7 cellular contexts compared by ENCODE assay signal in genomic region chr1:144460686-144461085, GRCh38. TPM values are rescaled to one million over a fixed set of nuclear protein-coding genes. Genes with fewer than 3 reads are reported as not detected.
DNase-seq lines count a peak whose midpoint lies in the region; ATAC-seq and TF ChIP-seq lines count a peak whose summit lies in the region.
"Not testable (repeated sequence)": the region's sequence is repeated elsewhere in the genome, so short reads cannot be mapped to it uniquely, and the experiment has no call there.

No MANE protein-coding gene starts in this region.

- not testable (repeated sequence) for H2BK15ac ChIP-seq in mesenchymal stem cell (ENCODE audit: low read depth, poor library complexity, severe bottlenecking)

- H3K79me1 ChIP-seq in mesenchymal stem cell (replicated peaks; ENCODE audit: low read length, poor library complexity, severe bottlenecking), result not testable (repeated sequence)

- not testable (repeated sequence) for H2AFZ ChIP-seq in mesenchymal stem cell (ENCODE audit: low read depth, low read length)

- H2BK120ac ChIP-seq in mesenchymal stem cell (ENCODE audit: low read depth, low read length), result not testable (repeated sequence)

- H3K27me3 ChIP-seq in ascending aorta; mesenchymal stem cell (ENCODE audit: control insufficient read depth in 1 of 2, insufficient read depth in 1 of 2, low read length in 2 of 2): not testable (repeated sequence)

- not testable (repeated sequence) for H3K36me3 ChIP-seq in ascending aorta; mesenchymal stem cell (ENCODE audit: control insufficient read depth in 1 of 2, insufficient read depth in 2 of 2, low read depth in 1 of 2, low read length in 2 of 2)

- ATAC-seq in GM19351 (IDR thresholded peaks at IDR 0.05; ENCODE audit: unreplicated experiment) (peak; percentile 52), HG03565 (IDR thresholded peaks at IDR 0.05; ENCODE audit: unreplicated experiment) (peak; percentile 44)

- TF ChIP-seq CTCF in WI38 (IDR thresholded peaks at IDR 0.05; ENCODE audit: low read depth, low read length); ascending aorta (IDR thresholded peaks at IDR 0.05); fibroblast of mammary gland (conservative IDR thresholded peaks at IDR 0.05; ENCODE audit: control insufficient read depth, insufficient read depth, low read depth, low read length): not testable (repeated sequence)

- H3K18ac ChIP-seq in mesenchymal stem cell (ENCODE audit: low read depth in 1 of 2, low read length in 2 of 2), result not testable (repeated sequence)

- H3K4ac ChIP-seq in mesenchymal stem cell (ENCODE audit: low read depth in 1 of 2, low read length in 2 of 2), result not testable (repeated sequence)

- not testable (repeated sequence) for H2BK5ac ChIP-seq in mesenchymal stem cell (ENCODE audit: low read depth, low read length, poor library complexity, severe bottlenecking)

- not testable (repeated sequence) for H3K4me1 ChIP-seq in ascending aorta; mesenchymal stem cell (ENCODE audit: control insufficient read depth, insufficient read depth, low read depth, low read length)

- whole genome bisulfite sequencing in mesenchymal stem cell, result no CpG with 5 or more reads among the region's 15 CpGs

- H3K4me3 ChIP-seq in WI38 (ENCODE audit: low read depth, low read length), result peak overlapping the region; percentile 63
- H3K4me3 ChIP-seq in ascending aorta, result peak overlapping the region; percentile 68 to 88
- peak overlapping the region; percentile 57 for H3K4me3 ChIP-seq in fibroblast of mammary gland (ENCODE audit: control insufficient read depth, low read depth, low read length)
- peak overlapping the region; percentile 73 to 76 for H3K4me3 ChIP-seq in mesenchymal stem cell (ENCODE audit: insufficient read depth in 1 of 2, low read depth in 1 of 2, low read length in 2 of 2)
- peak overlapping the region; percentile 58 to 77 (median 66) for H3K4me3 ChIP-seq in skin epidermis

- H2AK5ac ChIP-seq in mesenchymal stem cell (ENCODE audit: low read length, severe bottlenecking), result not testable (repeated sequence)

- H3K27ac ChIP-seq in ascending aorta, result peak overlapping the region in 1 of 2 donors; percentile 83
- H3K27ac ChIP-seq in mesenchymal stem cell (ENCODE audit: low read length, poor library complexity, severe bottlenecking), result not testable (repeated sequence)
- peak overlapping the region in 10 of 21 experiments; percentile 36 to 80 (median 70) for H3K27ac ChIP-seq in skin epidermis

- not testable (repeated sequence) for H4K91ac ChIP-seq in mesenchymal stem cell (ENCODE audit: low read length)

- peak overlapping the region; percentile 64 for H3K9ac ChIP-seq in mesenchymal stem cell (ENCODE audit: low read length)

- H3K23ac ChIP-seq in mesenchymal stem cell (ENCODE audit: low read length in 2 of 2), result not testable (repeated sequence)

- H2BK12ac ChIP-seq in mesenchymal stem cell (ENCODE audit: low read length in 2 of 2), result not testable (repeated sequence)

- intact Hi-C loops in ascending aorta (cut with DNase I), result not testable (repeated sequence)

- DNase-seq in ascending aorta (ENCODE audit: low spot score in 2 of 2), result peak in 1 of 2 donors; percentile 63
- not testable (repeated sequence) for DNase-seq in fibroblast of mammary gland (ENCODE audit: low read depth); mesenchymal stem cell

- H4K8ac ChIP-seq in mesenchymal stem cell (ENCODE audit: low read length), result not testable (repeated sequence)

- not testable (repeated sequence) for H3K9me3 ChIP-seq in ascending aorta; mesenchymal stem cell (ENCODE audit: control insufficient read depth, low read length)

- H3K14ac ChIP-seq in mesenchymal stem cell (ENCODE audit: low read length in 2 of 2), result not testable (repeated sequence)

- peak overlapping the region; percentile 72 for H3K4me2 ChIP-seq in mesenchymal stem cell (ENCODE audit: low read length, poor library complexity, severe bottlenecking)

RNA-seq across cellular contexts. Expression of gene NBPF15, which starts 0.8 kb away (rescaled TPM):
- 71.3 TPM for total RNA-seq in ascending aorta
- polyA plus RNA-seq in mesenchymal stem cell (2013, experiment 1 of 2), result 26.9 TPM
- polyA plus RNA-seq in mesenchymal stem cell (2013, experiment 2 of 2), result 26.8 TPM
